In genomic region chr13:42729857-42730402, GRCh38 we compare ENCODE assay signal across 34 cellular contexts. TPM values are rescaled to one million over a fixed set of nuclear protein-coding genes. Genes with fewer than 3 reads are reported as not detected.
"Had no signal": no experiment of that assay in that cellular context is flagged by ENCODE, and none has a peak within 500 bp of the region (broad histone marks: within the 10 kb centered on the region; RNA-seq: fewer than 3 reads in every experiment).

No MANE protein-coding gene starts in this region.

- H3K4me3 ChIP-seq: hepatocyte, left ventricle myocardium inferior, lung, mucosa of descending colon, right atrium auricular region, right lobe of liver, smooth muscle cell, stomach, testis, thyroid gland, transverse colon, upper lobe of left lung, vagina had no signal

- H3K27me3 Mint-ChIP-seq: stimulated activated memory B cell treated with anti-CD40 and anti-IgM and Interleukin-4, amounts not matched to agents 10 μg/mL and 1 μg/mL and 100 μg/mL, for 72 hours had no signal

- H3K27ac Mint-ChIP-seq: naive thymus-derived CD4-positive, alpha-beta T cell; natural killer cell treated with Interleukin-12 subunit alpha and Interleukin-12 subunit beta and Interleukin-15 and Interleukin-18, amount 100 ng/mL, for 72 hours; stimulated activated memory B cell treated with anti-CD40 and anti-IgM and Interleukin-4, amounts not matched to agents 10 μg/mL and 1 μg/mL and 100 μg/mL, for 72 hours had no signal

- H3K9me3 ChIP-seq: right lobe of liver, testis, thyroid gland, transverse colon, upper lobe of left lung, vagina had no signal

- H3K4me2 ChIP-seq: hepatocyte, smooth muscle cell had no signal

- H3K36me3 ChIP-seq: left ventricle myocardium inferior, right atrium auricular region, right lobe of liver, stomach, thyroid gland, transverse colon, upper lobe of left lung, vagina had no signal

- H3K79me2 ChIP-seq: hepatocyte, parathyroid adenoma had no signal

- ATAC-seq: mucosa of descending colon; naive thymus-derived CD4-positive, alpha-beta T cell; natural killer cell treated with Interleukin-12 subunit alpha and Interleukin-12 subunit beta and Interleukin-15 and Interleukin-18, amount 100 ng/mL, for 72 hours; right lobe of liver; stimulated activated memory B cell treated with anti-CD40 and anti-IgM and Interleukin-4, amounts not matched to agents 10 μg/mL and 1 μg/mL and 100 μg/mL, for 72 hours had no signal

- DNase-seq: islet precursor cell; left ventricle myocardium inferior; midbrain; mucosa of descending colon; naive thymus-derived CD4-positive, alpha-beta T cell; nucleus accumbens; right lobe of liver; stimulated activated CD4-positive, alpha-beta T cell treated with anti-CD3 and anti-CD28 coated beads, Interleukin-1b, Interleukin-23, amount 100 ng/mL, for 48 hours; stimulated activated CD4-positive, alpha-beta T cell treated with anti-CD3 and anti-CD28 coated beads, Interleukin-2, amount 100 ng/mL, for 48 hours; stimulated activated CD4-positive, alpha-beta T cell treated with anti-CD3 and anti-CD28 coated beads, Interleukin-4, amount 100 ng/mL, for 4 hours; stimulated activated CD8-positive, alpha-beta memory T cell treated with anti-CD3 and anti-CD28 coated beads, Interleukin-4, amount 100 ng/mL, for 48 hours; stimulated activated naive CD4-positive, alpha-beta T cell treated with Interleukin-2 at 50 U/mL for 16 hours; stomach; testis; thyroid gland; transverse colon; upper lobe of left lung had no signal

- H3K4me1 ChIP-seq: left ventricle myocardium inferior, parathyroid adenoma, right atrium auricular region, right lobe of liver, stomach, testis, thyroid gland, transverse colon, upper lobe of left lung, vagina had no signal

- H3K27ac ChIP-seq: hepatocyte, left ventricle myocardium inferior, parathyroid adenoma, right atrium auricular region, right lobe of liver, stomach, testis, thyroid gland, transverse colon, upper lobe of left lung, vagina had no signal

- H3K9ac ChIP-seq: parathyroid adenoma had no signal

- H3K4me1 Mint-ChIP-seq: naive thymus-derived CD4-positive, alpha-beta T cell; stimulated activated memory B cell treated with anti-CD40 and anti-IgM and Interleukin-4, amounts not matched to agents 10 μg/mL and 1 μg/mL and 100 μg/mL, for 72 hours had no signal

- H3K36me3 Mint-ChIP-seq: stimulated activated memory B cell treated with anti-CD40 and anti-IgM and Interleukin-4, amounts not matched to agents 10 μg/mL and 1 μg/mL and 100 μg/mL, for 72 hours had no signal

- H3K27me3 ChIP-seq: hepatocyte, right atrium auricular region, right lobe of liver, stomach, testis, thyroid gland, transverse colon, upper lobe of left lung, vagina had no signal

- H3K4me3 Mint-ChIP-seq: naive thymus-derived CD4-positive, alpha-beta T cell; natural killer cell treated with Interleukin-12 subunit alpha and Interleukin-12 subunit beta and Interleukin-15 and Interleukin-18, amount 100 ng/mL, for 72 hours; neural crest cell; stimulated activated memory B cell treated with anti-CD40 and anti-IgM and Interleukin-4, amounts not matched to agents 10 μg/mL and 1 μg/mL and 100 μg/mL, for 72 hours had no signal

- H2AFZ ChIP-seq: hepatocyte, parathyroid adenoma had no signal

RNA-seq across cellular contexts. Expression of gene FAM216B, which starts 51.5 kb away (rescaled TPM):
- total RNA-seq: kidney epithelial cell; lower leg skin; mesenteric fat pad; myocyte; naive thymus-derived CD4-positive, alpha-beta T cell; natural killer cell treated with Interleukin-12 subunit alpha and Interleukin-12 subunit beta and Interleukin-15 and Interleukin-18, amount 100 ng/mL, for 72 hours; neural crest cell; pulmonary artery endothelial cell; renal cortical epithelial cell; right lobe of liver; skeletal muscle tissue; smooth muscle cell; thyroid gland; transverse colon; urinary bladder; vagina had no signal
- polyA plus RNA-seq: naive thymus-derived CD4-positive, alpha-beta T cell; smooth muscle cell; urinary bladder had no signal
